In genomic region chrX:68498508-68499379, GRCh38 we compare ENCODE assay signal across 1 cellular context.
TF ChIP-seq lines count a peak whose summit lies in the region.

Gene YIPF6, plus strand, starts transcription at chrX:68499051. Its CDS starts 16 bp downstream, at chrX:68499067.

TF ChIP-seq in K562, 482 proteins besides CTCF, POLR2A, EP300 and RAD21 (continued from another document and continues in another):
- no peak for TF ChIP-seq PRDM10 (IDR thresholded peaks at IDR 0.05; ENCODE audit: partially characterized antibody)
- TF ChIP-seq ZNF785 (CRISPR knock-in tag; IDR thresholded peaks at IDR 0.05), result no peak
- TF ChIP-seq ELF1 (tag; IDR thresholded peaks at IDR 0.05), result peak; percentile 50; the same call in 1 of the 2 replicates
- TF ChIP-seq PML (IDR thresholded peaks at IDR 0.05; ENCODE audit: low read length), result peak; percentile 83
- TF ChIP-seq SIX5 (IDR thresholded peaks at IDR 0.05; ENCODE audit: borderline replicate concordance in 1 of 2, insufficient read depth in 1 of 2, low read depth in 1 of 2, low read length in 2 of 2), result no peak
- TF ChIP-seq JUNB (CRISPR knock-in tag; conservative IDR thresholded peaks at IDR 0.05), result no peak
- TF ChIP-seq CEBPG (CRISPR knock-in tag; IDR thresholded peaks at IDR 0.05), result no peak
- TF ChIP-seq CEBPG (tag; conservative IDR thresholded peaks at IDR 0.05 in 1 of 2, IDR thresholded peaks at IDR 0.05 in 1 of 2), result no peak
- peak; percentile 97 for TF ChIP-seq KDM5B (IDR thresholded peaks at IDR 0.05; ENCODE audit: insufficient replicate concordance, low read depth, low read length)
- TF ChIP-seq PRMT5 (CRISPR knock-in tag; IDR thresholded peaks at IDR 0.05), result no peak
- no peak for TF ChIP-seq SAP30 (IDR thresholded peaks at IDR 0.05; ENCODE audit: borderline replicate concordance, insufficient read depth, low read depth, low read length, poor library complexity, severe bottlenecking)
- peak; percentile 66; the same call in 1 of the 2 replicates for TF ChIP-seq ARID4B (CRISPR knock-in tag; IDR thresholded peaks at IDR 0.05)
- TF ChIP-seq HSF4 (CRISPR knock-in tag; IDR thresholded peaks at IDR 0.05; ENCODE audit: borderline replicate concordance), result no peak
- TF ChIP-seq DIDO1 (tag; IDR thresholded peaks at IDR 0.05; ENCODE audit: low read depth), result peak; percentile 50; the same call in 1 of the 2 replicates
- TF ChIP-seq KDM1A (IDR thresholded peaks at IDR 0.05), result no peak
- TF ChIP-seq TCF15 (CRISPR knock-in tag; IDR thresholded peaks at IDR 0.05), result no peak
- TF ChIP-seq RFX1 (IDR thresholded peaks at IDR 0.05), result peak; percentile 55
- peak; percentile 69; the same call in 1 of the 2 replicates for TF ChIP-seq MBD2 (IDR thresholded peaks at IDR 0.05; ENCODE audit: borderline replicate concordance, low read depth)
- TF ChIP-seq TOE1 (IDR thresholded peaks at IDR 0.05; ENCODE audit: borderline replicate concordance), result peak; percentile 9; the same call in 1 of the 2 replicates
- no peak for TF ChIP-seq TOE1 (CRISPR knock-in tag; IDR thresholded peaks at IDR 0.05; ENCODE audit: borderline replicate concordance, low read depth)
- no peak for TF ChIP-seq ZNF609 (CRISPR knock-in tag; IDR thresholded peaks at IDR 0.05; ENCODE audit: borderline replicate concordance)
- TF ChIP-seq RREB1 (CRISPR knock-in tag; IDR thresholded peaks at IDR 0.05), result 0 out of 2 replicates have a peak, but pooled peaks have one; percentile 63
- no peak for TF ChIP-seq CBX5 (IDR thresholded peaks at IDR 0.05; ENCODE audit: borderline replicate concordance, low read depth)
- peak; percentile 87 for TF ChIP-seq CXXC5 (CRISPR knock-in tag; IDR thresholded peaks at IDR 0.05)
- TF ChIP-seq NR4A1 (CRISPR knock-in tag; IDR thresholded peaks at IDR 0.05), result no peak
- TF ChIP-seq NR4A1 (tag; IDR thresholded peaks at IDR 0.05), result 0 out of 2 replicates have a peak, but pooled peaks have one; percentile 36
- TF ChIP-seq ZHX1 (conservative IDR thresholded peaks at IDR 0.05; ENCODE audit: low read length), result 0 out of 2 replicates have a peak, but pooled peaks have one; percentile 14
- no peak for TF ChIP-seq CREBBP (IDR thresholded peaks at IDR 0.05; ENCODE audit: low read depth, low read length)
- TF ChIP-seq KHSRP (IDR thresholded peaks at IDR 0.05), result peak; percentile 61
- no peak for TF ChIP-seq MAFK (IDR thresholded peaks at IDR 0.05; ENCODE audit: low read length)
- no peak for TF ChIP-seq KAT2B (IDR thresholded peaks at IDR 0.05; ENCODE audit: low read depth, low read length)
- no peak for TF ChIP-seq ZNF75A (CRISPR knock-in tag; IDR thresholded peaks at IDR 0.05)
- TF ChIP-seq PTTG1 (tag; IDR thresholded peaks at IDR 0.05; ENCODE audit: low read depth), result no peak
- no peak for TF ChIP-seq HOMEZ (CRISPR knock-in tag; IDR thresholded peaks at IDR 0.05)
- TF ChIP-seq ZNF586 (CRISPR knock-in tag; conservative IDR thresholded peaks at IDR 0.05), result no peak
